20 cellular contexts compared by ENCODE assay signal in genomic region chr7:20474244-20474643, GRCh38.
"Had no signal": no experiment of that assay in that cellular context is flagged by ENCODE, and none has a peak within 500 bp of the region (broad histone marks: within the 10 kb centered on the region; RNA-seq: fewer than 3 reads in every experiment).

No MANE protein-coding gene starts in this region.

- H3K36me3 ChIP-seq: brain microvascular endothelial cell, colonic mucosa, gastrocnemius medialis, left ventricle myocardium inferior, ovary, thyroid gland had no signal

- ATAC-seq: activated CD8-positive, alpha-beta T cell treated with anti-CD3 and anti-CD28 coated beads for 36 hours; activated T-helper 17 cell treated with anti-CD3 and anti-CD28 coated beads, Interleukin-2, amount 50 U/mL, for 72 hours; gastrocnemius medialis; naive thymus-derived CD8-positive, alpha-beta T cell; psoas muscle; right cardiac atrium had no signal

- DNase-seq: activated CD4-positive, alpha-beta T cell treated with anti-CD3 and anti-CD28 coated beads, Interleukin-2, amount 10 ng/mL, durations not matched to agents 24 days and 14 days; activated CD4-positive, CD25-positive, alpha-beta regulatory T cell; activated CD8-positive, alpha-beta T cell treated with anti-CD3 and anti-CD28 coated beads for 36 hours; activated naive CD4-positive, alpha-beta T cell treated with Interleukin-2 at 50 U/mL for 16 hours; activated T-cell treated with anti-CD3 and anti-CD28 coated beads, Interleukin-2, amount 50 U/mL, for 1 hour; anterior cingulate cortex; brain microvascular endothelial cell; colonic mucosa; endodermal cell; gastrocnemius medialis; head of caudate nucleus; left ventricle myocardium inferior; naive thymus-derived CD8-positive, alpha-beta T cell; ovary; psoas muscle; right cardiac atrium; stimulated activated CD4-positive, alpha-beta T cell treated with anti-CD3 and anti-CD28 coated beads, Interleukin-2, amount 100 ng/mL, for 24 hours; stimulated activated naive CD4-positive, alpha-beta T cell treated with Interleukin-2 at 50 U/mL for 16 hours; thyroid gland had no signal

- H3K4me3 ChIP-seq: colonic mucosa, gastrocnemius medialis, left ventricle myocardium inferior, ovary, psoas muscle, thyroid gland had no signal

- H3K27ac ChIP-seq: brain microvascular endothelial cell, colonic mucosa, gastrocnemius medialis, left ventricle myocardium inferior, ovary, psoas muscle, thyroid gland had no signal

- H3K4me1 ChIP-seq: colonic mucosa, gastrocnemius medialis, psoas muscle, thyroid gland had no signal

- H3K9me3 ChIP-seq: colonic mucosa, gastrocnemius medialis, left ventricle myocardium inferior, ovary, psoas muscle, thyroid gland had no signal

- H3K27me3 ChIP-seq: brain microvascular endothelial cell, colonic mucosa, gastrocnemius medialis, ovary, thyroid gland had no signal
